In the genomic region with DNA sequence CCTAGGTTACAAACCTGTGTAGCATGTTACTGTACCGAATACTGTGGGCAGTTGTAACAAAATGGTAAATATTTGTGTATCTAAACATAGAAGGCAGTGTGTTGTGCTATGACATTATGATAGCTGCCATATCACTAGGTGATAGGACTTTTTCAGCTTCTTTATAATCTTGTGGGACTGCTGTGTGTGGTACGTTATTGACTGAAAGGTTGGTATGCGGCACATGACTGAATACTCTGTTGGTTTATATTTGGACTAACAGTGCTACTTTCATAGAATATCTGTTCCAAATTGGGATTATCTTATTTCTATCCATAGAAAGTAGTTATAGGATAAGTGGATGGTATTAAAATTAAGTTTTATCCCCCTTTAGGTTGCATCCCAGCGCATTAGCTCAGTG, we compare ENCODE assay signal across 26 cellular contexts.
"Had no signal": no experiment of that assay in that cellular context is flagged by ENCODE, and none has a peak within 500 bp of the region (broad histone marks: within the 10 kb centered on the region; RNA-seq: fewer than 3 reads in every experiment).

No MANE protein-coding gene starts in this region.

- H3K4me3 ChIP-seq: adrenal gland, body of pancreas, colonic mucosa, dorsolateral prefrontal cortex had no signal

- H3K36me3 ChIP-seq: adrenal gland, colonic mucosa had no signal

- H3K27ac ChIP-seq: adrenal gland, body of pancreas, colonic mucosa had no signal

- DNase-seq: activated CD4-positive, alpha-beta memory T cell treated with anti-CD3 and anti-CD28 coated beads, Interleukin-2, amount 10 ng/mL, durations not matched to agents 7 days and 5 days; activated CD4-positive, alpha-beta T cell treated with anti-CD3 and anti-CD28 coated beads for 1 hour; activated CD4-positive, alpha-beta T cell treated with anti-CD3 and anti-CD28 coated beads for 4 hours; activated CD4-positive, alpha-beta T cell treated with anti-CD3 and anti-CD28 coated beads, Interleukin-2, amount 10 ng/mL, durations not matched to agents 7 days and 5 days; activated CD4-positive, alpha-beta T cell treated with anti-CD3 and anti-CD28 coated beads, Interleukin-2, amount 50 U/mL, for 4 hours; activated CD8-positive, alpha-beta memory T cell treated with anti-CD3 and anti-CD28 coated beads, Interleukin-2, amount 50 U/mL, for 48 hours; activated gamma-delta T cell; activated naive CD4-positive, alpha-beta T cell; activated naive CD8-positive, alpha-beta T cell treated with anti-CD3 and anti-CD28 coated beads for 36 hours; activated naive CD8-positive, alpha-beta T cell treated with anti-CD3 and anti-CD28 coated beads, Interleukin-2, amount 50 U/mL, for 24 hours; activated T-cell treated with anti-CD3 and anti-CD28 coated beads for 4 hours; activated T-cell treated with anti-CD3 and anti-CD28 coated beads, Interleukin-2, amount 50 U/mL, for 24 hours; activated T-cell treated with anti-CD3 and anti-CD28 coated beads, Interleukin-2, amount 50 U/mL, for 72 hours; adrenal gland; amygdala; aorta; body of pancreas; caudate nucleus; colonic mucosa; dorsolateral prefrontal cortex; effector memory CD4-positive, alpha-beta T cell; endodermal cell; foreskin fibroblast; T-helper 2 cell had no signal

- H3K9me3 Mint-ChIP-seq: activated CD4-positive, alpha-beta memory T cell treated with anti-CD3 and anti-CD28 coated beads, Interleukin-2, amount 10 ng/mL, durations not matched to agents 7 days and 5 days; activated CD4-positive, alpha-beta T cell treated with anti-CD3 and anti-CD28 coated beads, Interleukin-2, amount 10 ng/mL, durations not matched to agents 7 days and 5 days; activated naive CD4-positive, alpha-beta T cell treated with anti-CD3 and anti-CD28 coated beads, Interleukin-2, amount 50 U/mL, for 24 hours; activated naive CD8-positive, alpha-beta T cell treated with anti-CD3 and anti-CD28 coated beads for 36 hours; activated naive CD8-positive, alpha-beta T cell treated with anti-CD3 and anti-CD28 coated beads, Interleukin-2, amount 50 U/mL, for 24 hours; activated T-cell treated with anti-CD3 and anti-CD28 coated beads, Interleukin-2, amount 50 U/mL, for 24 hours; activated T-cell treated with anti-CD3 and anti-CD28 coated beads, Interleukin-2, amount 50 U/mL, for 72 hours; endodermal cell had no signal

- H3K27me3 ChIP-seq: adrenal gland, body of pancreas, colonic mucosa, dorsolateral prefrontal cortex had no signal

- H3K27me3 Mint-ChIP-seq: activated CD4-positive, alpha-beta memory T cell treated with anti-CD3 and anti-CD28 coated beads, Interleukin-2, amount 10 ng/mL, durations not matched to agents 7 days and 5 days; activated CD4-positive, alpha-beta T cell treated with anti-CD3 and anti-CD28 coated beads, Interleukin-2, amount 10 ng/mL, durations not matched to agents 7 days and 5 days; activated naive CD4-positive, alpha-beta T cell treated with anti-CD3 and anti-CD28 coated beads, Interleukin-2, amount 50 U/mL, for 24 hours; activated naive CD8-positive, alpha-beta T cell treated with anti-CD3 and anti-CD28 coated beads for 36 hours; activated naive CD8-positive, alpha-beta T cell treated with anti-CD3 and anti-CD28 coated beads, Interleukin-2, amount 50 U/mL, for 24 hours; activated T-cell treated with anti-CD3 and anti-CD28 coated beads, Interleukin-2, amount 50 U/mL, for 24 hours had no signal

- H3K4me1 Mint-ChIP-seq: activated naive CD4-positive, alpha-beta T cell treated with anti-CD3 and anti-CD28 coated beads, Interleukin-2, amount 50 U/mL, for 24 hours; activated naive CD8-positive, alpha-beta T cell treated with anti-CD3 and anti-CD28 coated beads, Interleukin-2, amount 50 U/mL, for 24 hours had no signal

- H3K36me3 Mint-ChIP-seq: activated naive CD8-positive, alpha-beta T cell treated with anti-CD3 and anti-CD28 coated beads for 36 hours had no signal

- H3K4me1 ChIP-seq: colonic mucosa had no signal

- ATAC-seq: activated naive CD8-positive, alpha-beta T cell treated with anti-CD3 and anti-CD28 coated beads, Interleukin-2, amount 50 U/mL, for 24 hours; activated T-cell treated with anti-CD3 and anti-CD28 coated beads, Interleukin-2, amount 50 U/mL, for 72 hours; body of pancreas; esophagus mucosa had no signal

- H3K4me3 Mint-ChIP-seq: activated CD4-positive, alpha-beta memory T cell treated with anti-CD3 and anti-CD28 coated beads, Interleukin-2, amount 10 ng/mL, durations not matched to agents 7 days and 5 days; activated CD4-positive, alpha-beta T cell treated with anti-CD3 and anti-CD28 coated beads, Interleukin-2, amount 10 ng/mL, durations not matched to agents 7 days and 5 days; activated naive CD4-positive, alpha-beta T cell treated with anti-CD3 and anti-CD28 coated beads, Interleukin-2, amount 50 U/mL, for 24 hours; activated naive CD8-positive, alpha-beta T cell treated with anti-CD3 and anti-CD28 coated beads for 36 hours; activated naive CD8-positive, alpha-beta T cell treated with anti-CD3 and anti-CD28 coated beads, Interleukin-2, amount 50 U/mL, for 24 hours; activated T-cell treated with anti-CD3 and anti-CD28 coated beads, Interleukin-2, amount 50 U/mL, for 24 hours; activated T-cell treated with anti-CD3 and anti-CD28 coated beads, Interleukin-2, amount 50 U/mL, for 72 hours; endodermal cell had no signal

- H3K27ac Mint-ChIP-seq: activated CD4-positive, alpha-beta memory T cell treated with anti-CD3 and anti-CD28 coated beads, Interleukin-2, amount 10 ng/mL, durations not matched to agents 7 days and 5 days; activated CD4-positive, alpha-beta T cell treated with anti-CD3 and anti-CD28 coated beads, Interleukin-2, amount 10 ng/mL, durations not matched to agents 7 days and 5 days; activated naive CD4-positive, alpha-beta T cell treated with anti-CD3 and anti-CD28 coated beads, Interleukin-2, amount 50 U/mL, for 24 hours; activated naive CD8-positive, alpha-beta T cell treated with anti-CD3 and anti-CD28 coated beads for 36 hours; activated naive CD8-positive, alpha-beta T cell treated with anti-CD3 and anti-CD28 coated beads, Interleukin-2, amount 50 U/mL, for 24 hours; activated T-cell treated with anti-CD3 and anti-CD28 coated beads, Interleukin-2, amount 50 U/mL, for 24 hours; endodermal cell had no signal
